Comparison of ENCODE assay signal across 8 cellular contexts in the genomic region with DNA sequence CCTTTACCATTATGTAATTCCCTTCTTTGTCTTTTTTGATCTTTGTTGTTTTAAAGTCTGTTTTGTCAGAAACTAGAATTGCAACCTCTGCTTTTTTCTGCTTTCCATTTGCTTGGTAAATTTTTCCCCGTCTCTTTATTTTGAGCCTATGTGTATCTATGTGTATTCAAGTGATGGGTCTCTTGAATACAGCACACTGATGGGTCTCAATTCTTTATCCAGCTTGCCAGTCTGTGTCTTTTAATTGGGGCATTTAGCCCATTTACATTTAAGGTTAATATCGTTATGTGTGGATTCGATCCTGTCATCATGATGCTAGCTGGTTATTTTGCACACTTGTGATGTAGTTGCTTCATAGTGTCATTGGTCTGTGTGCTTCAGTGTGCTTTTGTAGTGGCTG.
DNase-seq lines count a peak whose midpoint lies in the region; ATAC-seq, FAIRE-seq and TF ChIP-seq lines count a peak whose summit lies in the region.
"Not testable (repeated sequence)": the region's sequence is repeated elsewhere in the genome, so short reads cannot be mapped to it uniquely, and the experiment has no call there.

No MANE protein-coding gene starts in this region.

- not testable (repeated sequence) for H2AFZ ChIP-seq in DND-41 (ENCODE audit: low read depth, low read length)

- CTCF ChIA-PET in HEK293 (lab: Yijun Ruan, JAX), result interaction anchor here (0.7 to 4.5 kb wide), 2 partner anchors 12 to 68 kb away, joined by 4 to 24 read pairs; no protein-coding TSS in a partner anchor
- CTCF ChIA-PET in activated CD4-positive, alpha-beta T cell treated with anti-CD3 and anti-CD28 coated beads, Interleukin-2, amount 10 ng/mL, durations not matched to agents 7 days and 5 days (lab: Charles Lee), result not testable (repeated sequence)

- H3K4me3 Mint-ChIP-seq in T-helper 1 cell treated with Interleukin-12 subunit alpha and Interleukin-12 subunit beta and Interleukin-4 antibody, amounts not matched to agents 30 μg/mL and 1 μg/mL, for 36 hours; activated CD4-positive, alpha-beta T cell treated with anti-CD3 and anti-CD28 coated beads, Interleukin-2, amount 10 ng/mL, durations not matched to agents 7 days and 5 days; activated T-cell treated with anti-CD3 and anti-CD28 coated beads, Interleukin-2, amount 50 U/mL, for 72 hours: not testable (repeated sequence)
- H3K4me3 Mint-ChIP-seq in natural killer cell, result peak overlapping the region; percentile 32

- H3K27me3 Mint-ChIP-seq in T-helper 1 cell treated with Interleukin-12 subunit alpha and Interleukin-12 subunit beta and Interleukin-4 antibody, amounts not matched to agents 30 μg/mL and 1 μg/mL, for 36 hours (ENCODE audit: low read depth); activated CD4-positive, alpha-beta T cell treated with anti-CD3 and anti-CD28 coated beads, Interleukin-2, amount 10 ng/mL, durations not matched to agents 7 days and 5 days; activated T-cell treated with anti-CD3 and anti-CD28 coated beads, Interleukin-2, amount 50 U/mL, for 72 hours (ENCODE audit: low read depth); natural killer cell (ENCODE audit: low read depth in 2 of 2): not testable (repeated sequence)

- H3K36me3 ChIP-seq in DND-41 (ENCODE audit: insufficient read depth, low read length) (peaks cover 51% of the 10 kb centered on the region), KOPT-K1 (ENCODE audit: insufficient read depth, low read length) (peaks cover 77% of the 10 kb centered on the region)
- not testable (repeated sequence) for H3K36me3 ChIP-seq in HEK293 (ENCODE audit: control insufficient read depth in 2 of 2, insufficient read depth in 1 of 2, low read length in 2 of 2)

- not testable (repeated sequence) for H4K20me1 ChIP-seq in DND-41 (ENCODE audit: insufficient read depth, low read length)

- POLR2A ChIA-PET in HEK293 (lab: Yijun Ruan, JAX); activated CD4-positive, alpha-beta T cell treated with anti-CD3 and anti-CD28 coated beads, Interleukin-2, amount 10 ng/mL, durations not matched to agents 7 days and 5 days (lab: Charles Lee): not testable (repeated sequence)

- H3K4me3 ChIP-seq in DND-41 (ENCODE audit: low read depth in 1 of 2, low read length in 2 of 2); HEK293 (ENCODE audit: low read depth, low read length): not testable (repeated sequence)

- H3K9ac ChIP-seq in DND-41 (ENCODE audit: low read depth, low read length), result not testable (repeated sequence)

- H3K4me1 Mint-ChIP-seq in T-helper 1 cell treated with Interleukin-12 subunit alpha and Interleukin-12 subunit beta and Interleukin-4 antibody, amounts not matched to agents 30 μg/mL and 1 μg/mL, for 36 hours (ENCODE audit: low read depth); activated CD4-positive, alpha-beta T cell treated with anti-CD3 and anti-CD28 coated beads, Interleukin-2, amount 10 ng/mL, durations not matched to agents 7 days and 5 days; activated T-cell treated with anti-CD3 and anti-CD28 coated beads, Interleukin-2, amount 50 U/mL, for 72 hours (ENCODE audit: low read depth): not testable (repeated sequence)
- H3K4me1 Mint-ChIP-seq in natural killer cell, result peaks cover 31 to 45% of the 10 kb centered on the region in 2 donors

- not testable (repeated sequence) for H3K4me2 ChIP-seq in DND-41 (ENCODE audit: insufficient read depth, low read length)

- FAIRE-seq in HTR-8/SVneo (lab: Jason Lieb, UNC), result peak; percentile 77

- not testable (repeated sequence) for TF ChIP-seq CTCF in DND-41 (IDR thresholded peaks at IDR 0.05; ENCODE audit: borderline replicate concordance, extremely low read depth, low read length, poor library complexity, severe bottlenecking); HEK293 (tag by site-specific recombination; IDR thresholded peaks at IDR 0.05); natural killer cell (IDR thresholded peaks at IDR 0.05)

- peaks cover 20% of the 10 kb centered on the region for H3K9me3 Mint-ChIP-seq in T-helper 1 cell treated with Interleukin-12 subunit alpha and Interleukin-12 subunit beta and Interleukin-4 antibody, amounts not matched to agents 30 μg/mL and 1 μg/mL, for 36 hours
- H3K9me3 Mint-ChIP-seq in activated CD4-positive, alpha-beta T cell treated with anti-CD3 and anti-CD28 coated beads, Interleukin-2, amount 10 ng/mL, durations not matched to agents 7 days and 5 days; activated T-cell treated with anti-CD3 and anti-CD28 coated beads, Interleukin-2, amount 50 U/mL, for 72 hours: not testable (repeated sequence)
- peaks cover 12 to 17% of the 10 kb centered on the region in 2 donors for H3K9me3 Mint-ChIP-seq in natural killer cell

- peaks cover 32% of the 10 kb centered on the region for H3K79me2 ChIP-seq in DND-41 (ENCODE audit: insufficient read depth, low read length)

- H3K4me1 ChIP-seq in DND-41 (ENCODE audit: insufficient read depth, low read length), result peaks cover 24% of the 10 kb centered on the region
- H3K4me1 ChIP-seq in HEK293 (ENCODE audit: control insufficient read depth, insufficient read depth, low read length), result not testable (repeated sequence)

- H3K27ac ChIP-seq in DND-41 (ENCODE audit: low read length), result peak overlapping the region; percentile 74
- H3K27ac ChIP-seq in HEK293 (ENCODE audit: extremely low read depth, low read depth, low read length), result not testable (repeated sequence)
- H3K27ac ChIP-seq in KOPT-K1 (ENCODE audit: low read depth, low read length, poor library complexity, severe bottlenecking), result peak overlapping the region; percentile 80

- ATAC-seq in DND-41 (ENCODE audit: insufficient read depth, low read depth); activated T-cell treated with anti-CD3 and anti-CD28 coated beads, Interleukin-2, amount 50 U/mL, for 72 hours (replicated peaks in 1 of 2); natural killer cell: not testable (repeated sequence)

- intact Hi-C loops in natural killer cell (cut with micrococcal nuclease), result not testable (repeated sequence)

- H3K36me3 Mint-ChIP-seq in T-helper 1 cell treated with Interleukin-12 subunit alpha and Interleukin-12 subunit beta and Interleukin-4 antibody, amounts not matched to agents 30 μg/mL and 1 μg/mL, for 36 hours (ENCODE audit: low read depth); activated CD4-positive, alpha-beta T cell treated with anti-CD3 and anti-CD28 coated beads, Interleukin-2, amount 10 ng/mL, durations not matched to agents 7 days and 5 days (ENCODE audit: low read depth); activated T-cell treated with anti-CD3 and anti-CD28 coated beads, Interleukin-2, amount 50 U/mL, for 72 hours (ENCODE audit: insufficient read depth in 2 of 2): not testable (repeated sequence)
- peaks cover 31% of the 10 kb centered on the region for H3K36me3 Mint-ChIP-seq in natural killer cell

- H3K9me3 ChIP-seq in DND-41 (ENCODE audit: insufficient read depth, low read length, severe bottlenecking); HEK293 (ENCODE audit: control insufficient read depth, insufficient read depth, low read depth, low read length): not testable (repeated sequence)
- H3K9me3 ChIP-seq in KOPT-K1 (ENCODE audit: insufficient read depth, low read length, poor library complexity, severe bottlenecking), result peaks cover 44% of the 10 kb centered on the region

- not testable (repeated sequence) for H3K27me3 ChIP-seq in DND-41 (ENCODE audit: insufficient read depth, low read length, poor library complexity)

- H3K27ac Mint-ChIP-seq in T-helper 1 cell treated with Interleukin-12 subunit alpha and Interleukin-12 subunit beta and Interleukin-4 antibody, amounts not matched to agents 30 μg/mL and 1 μg/mL, for 36 hours, result peak overlapping the region; percentile 49
- peak overlapping the region; percentile 14 for H3K27ac Mint-ChIP-seq in activated CD4-positive, alpha-beta T cell treated with anti-CD3 and anti-CD28 coated beads, Interleukin-2, amount 10 ng/mL, durations not matched to agents 7 days and 5 days
- H3K27ac Mint-ChIP-seq in activated T-cell treated with anti-CD3 and anti-CD28 coated beads, Interleukin-2, amount 50 U/mL, for 72 hours, result peak overlapping the region; percentile 26
- peak overlapping the region; percentile 35 to 84 for H3K27ac Mint-ChIP-seq in natural killer cell

- not testable (repeated sequence) for DNase-seq in DND-41; HTR-8/SVneo (ENCODE audit: insufficient read length, low spot score); activated CD4-positive, alpha-beta T cell treated with anti-CD3 and anti-CD28 coated beads, Interleukin-2, amount 10 ng/mL, durations not matched to agents 7 days and 5 days; activated T-cell treated with anti-CD3 and anti-CD28 coated beads, Interleukin-2, amount 50 U/mL, for 72 hours; natural killer cell

TF ChIP-seq in HEK293, 187 proteins besides CTCF, POLR2A, EP300 and RAD21:
- peak; percentile 60 for TF ChIP-seq SETDB1 (IDR thresholded peaks at IDR 0.05; ENCODE audit: insufficient read length, low read length)
- 0 out of 2 replicates have a peak, but pooled peaks have one; percentile 29 for TF ChIP-seq ZNF558 (tag by site-specific recombination; IDR thresholded peaks at IDR 0.05)
- peak; percentile 54 for TF ChIP-seq ZNF529 (tag by site-specific recombination; IDR thresholded peaks at IDR 0.05; ENCODE audit: insufficient replicate concordance)
